Comparison of ENCODE assay signal across 18 cellular contexts in genomic region chr1:207076181-207076949, GRCh38. TPM values are rescaled to one million over a fixed set of nuclear protein-coding genes. Genes with fewer than 3 reads are reported as not detected.
"Had no signal": no experiment of that assay in that cellular context is flagged by ENCODE, and none has a peak within 500 bp of the region (broad histone marks: within the 10 kb centered on the region; RNA-seq: fewer than 3 reads in every experiment).

No MANE protein-coding gene starts in this region.

- H2AFZ ChIP-seq: hepatocyte had no signal

- H3K4me1 Mint-ChIP-seq: activated T-helper 17 cell treated with anti-CD3 and anti-CD28 coated beads, Interleukin-2, amount 50 U/mL, for 72 hours had no signal

- H3K9me3 Mint-ChIP-seq: activated T-helper 17 cell treated with anti-CD3 and anti-CD28 coated beads, Interleukin-2, amount 50 U/mL, for 72 hours; nephron progenitor cell had no signal

- H3K36me3 ChIP-seq: cardiac muscle cell, colonic mucosa, SJCRH30 had no signal

- H3K27ac ChIP-seq: ascending aorta, cardiac muscle cell, colonic mucosa, hepatocyte, lower lobe of right lung, sigmoid colon, SJCRH30, testis had no signal

- H3K4me3 ChIP-seq: ascending aorta, cardiac muscle cell, colonic mucosa, hepatocyte, lower lobe of right lung, sigmoid colon, SJCRH30, stomach, testis had no signal

- H3K27ac Mint-ChIP-seq: activated T-helper 17 cell treated with anti-CD3 and anti-CD28 coated beads, Interleukin-2, amount 50 U/mL, for 72 hours; nephron progenitor cell; progenitor cell of endocrine pancreas had no signal

- H3K27me3 Mint-ChIP-seq: progenitor cell of endocrine pancreas had no signal

- H3K27me3 ChIP-seq: ascending aorta, cardiac muscle cell, colonic mucosa, hepatocyte, sigmoid colon, SJCRH30, stomach, testis had no signal

- H3K79me2 ChIP-seq: hepatocyte had no signal

- DNase-seq: activated CD4-positive, CD25-positive, alpha-beta regulatory T cell treated with anti-CD3 and anti-CD28 coated beads, Interleukin-2, amount 50 U/mL, for 72 hours; activated naive CD4-positive, alpha-beta T cell treated with Interleukin-2 at 50 U/mL for 16 hours; colonic mucosa; kidney; lower lobe of right lung; nephron progenitor cell; occipital lobe; sigmoid colon; SJCRH30; stimulated activated CD4-positive, alpha-beta T cell treated with anti-CD3 and anti-CD28 coated beads, Interleukin-12 subunit alpha, Interleukin-12 subunit beta, amount 100 ng/mL, for 4 hours; stimulated activated CD4-positive, alpha-beta T cell treated with anti-CD3 and anti-CD28 coated beads, Interleukin-2, amount 100 ng/mL, for 24 hours; stomach; testis had no signal

- H3K4me1 ChIP-seq: colonic mucosa, SJCRH30, testis had no signal

- H3K4me3 Mint-ChIP-seq: activated T-helper 17 cell treated with anti-CD3 and anti-CD28 coated beads, Interleukin-2, amount 50 U/mL, for 72 hours; nephron progenitor cell had no signal

- H3K4me2 ChIP-seq: hepatocyte had no signal

- H3K9me3 ChIP-seq: ascending aorta, colonic mucosa, lower lobe of right lung, sigmoid colon, SJCRH30, stomach, testis had no signal

RNA-seq across cellular contexts. Expression of gene C4BPB, which starts 12.3 kb away (rescaled TPM):
- total RNA-seq: ascending aorta, cardiac muscle cell, occipital lobe, progenitor cell of endocrine pancreas, SJCRH30 had no signal
- polyA plus RNA-seq: cardiac muscle cell had no signal

RNA-seq across cellular contexts. Expression of gene C4BPA, which starts 27.7 kb away (rescaled TPM):
- total RNA-seq: activated T-helper 17 cell treated with anti-CD3 and anti-CD28 coated beads, Interleukin-2, amount 50 U/mL, for 72 hours; ascending aorta; cardiac muscle cell; occipital lobe; progenitor cell of endocrine pancreas; sigmoid colon had no signal
- polyA plus RNA-seq: cardiac muscle cell had no signal

RNA-seq across cellular contexts. Expression of gene C1orf116, which starts 43.8 kb away (rescaled TPM):
- total RNA-seq: activated T-helper 17 cell treated with anti-CD3 and anti-CD28 coated beads, Interleukin-2, amount 50 U/mL, for 72 hours; ascending aorta; occipital lobe; SJCRH30 had no signal
